24 cellular contexts compared by ENCODE assay signal in genomic region chr16:27287887-27288286, GRCh38. TPM values are rescaled to one million over a fixed set of nuclear protein-coding genes. Genes with fewer than 3 reads are reported as not detected.
DNase-seq lines count a peak whose midpoint lies in the region; ATAC-seq and TF ChIP-seq lines count a peak whose summit lies in the region.
"Had no signal": no experiment of that assay in that cellular context is flagged by ENCODE, and none has a peak within 500 bp of the region (broad histone marks: within the 10 kb centered on the region; RNA-seq: fewer than 3 reads in every experiment).

No MANE protein-coding gene starts in this region.

- no peak overlapping the region for H3K4me3 ChIP-seq in lower lobe of right lung
- H3K4me3 ChIP-seq: SJSA1, tibial nerve had no signal

- no peak overlapping the region for H3K27ac ChIP-seq in lower lobe of right lung
- H3K27ac ChIP-seq: brain microvascular endothelial cell, SJSA1, tibial nerve, VCaP had no signal

- H3K4me1 ChIP-seq in lower lobe of right lung = peaks cover 4% of the 10 kb centered on the region
- H3K4me1 ChIP-seq: tibial nerve had no signal

- H3K36me3 ChIP-seq in lower lobe of right lung = no peaks in the 10 kb centered on the region
- H3K36me3 ChIP-seq: brain microvascular endothelial cell, SJSA1, tibial nerve had no signal

- ATAC-seq in lower lobe of right lung = peak; percentile 52 to 53
- ATAC-seq: Panc1; stimulated activated naive CD8-positive, alpha-beta T cell treated with anti-CD3 and anti-CD28 coated beads, Interleukin-15, amount 100 ng/mL, for 72 hours had no signal

- H3K27ac Mint-ChIP-seq in CD14-positive monocyte = peak overlapping the region; percentile 91 to 97 (median 96)
- no peak overlapping the region for H3K27ac Mint-ChIP-seq in endothelial cell (ENCODE audit: unreplicated experiment)
- H3K27ac Mint-ChIP-seq: activated naive CD4-positive, alpha-beta T cell treated with anti-CD3 and anti-CD28 coated beads for 36 hours; stimulated activated naive CD8-positive, alpha-beta T cell treated with anti-CD3 and anti-CD28 coated beads, Interleukin-15, amount 100 ng/mL, for 72 hours had no signal

- TF ChIP-seq CTCF in CD14-positive monocyte (IDR thresholded peaks at IDR 0.05) (no peak), lower lobe of right lung (IDR thresholded peaks at IDR 0.05) (no peak), endothelial cell (IDR thresholded peaks at IDR 0.05; ENCODE audit: unreplicated experiment) (no peak)

- H3K4me1 Mint-ChIP-seq in CD14-positive monocyte = peaks cover 45% of the 10 kb centered on the region
- H3K4me1 Mint-ChIP-seq in endothelial cell (ENCODE audit: unreplicated experiment) = peaks cover 16% of the 10 kb centered on the region

- H3K27me3 Mint-ChIP-seq in CD14-positive monocyte (ENCODE audit: low read depth in 3 of 3) (peaks cover 0 to 9% (median 1%) of the 10 kb centered on the region in 3 donors), endothelial cell (ENCODE audit: unreplicated experiment) (peaks cover 7% of the 10 kb centered on the region)
- H3K27me3 Mint-ChIP-seq: CD8-positive, alpha-beta memory T cell; stimulated activated naive CD8-positive, alpha-beta T cell treated with anti-CD3 and anti-CD28 coated beads, Interleukin-15, amount 100 ng/mL, for 72 hours had no signal

- H3K9me3 Mint-ChIP-seq in CD14-positive monocyte (peaks cover 0 to 12% (median 0%) of the 10 kb centered on the region in 7 donors), endothelial cell (ENCODE audit: unreplicated experiment) (no peaks in the 10 kb centered on the region)

- H3K9me3 ChIP-seq in lower lobe of right lung = no peaks in the 10 kb centered on the region
- H3K9me3 ChIP-seq: SJSA1, tibial nerve had no signal

- H3K4me3 Mint-ChIP-seq in CD14-positive monocyte (peak overlapping the region in 1 of 2 donors; percentile 37), endothelial cell (ENCODE audit: unreplicated experiment) (no peak overlapping the region)
- H3K4me3 Mint-ChIP-seq: activated naive CD4-positive, alpha-beta T cell treated with anti-CD3 and anti-CD28 coated beads for 36 hours; CD8-positive, alpha-beta memory T cell; stimulated activated naive CD8-positive, alpha-beta T cell treated with anti-CD3 and anti-CD28 coated beads, Interleukin-15, amount 100 ng/mL, for 72 hours had no signal

- no peak for TF ChIP-seq POLR2A in erythroblast (IDR thresholded peaks at IDR 0.05; ENCODE audit: low read length)

- H3K36me3 Mint-ChIP-seq in CD14-positive monocyte = peaks cover 9 to 11% of the 10 kb centered on the region in 2 donors
- H3K36me3 Mint-ChIP-seq in endothelial cell (ENCODE audit: low read depth, unreplicated experiment) = no peaks in the 10 kb centered on the region
- H3K36me3 Mint-ChIP-seq: CD8-positive, alpha-beta memory T cell had no signal

- DNase-seq in CD14-positive monocyte (ENCODE audit: low spot score) (peak; percentile 62), GF-D8 (lab: John Stamatoyannopoulos, UW) (peak; percentile 47), SKM-1 treated with dmso at 0.1 percent for 144 hours (lab: John Stamatoyannopoulos, UW; ENCODE audit: unreplicated experiment) (peak; percentile 83), lower lobe of right lung (no peak), endothelial cell (ENCODE audit: low spot score) (no peak), KG1 (lab: John Stamatoyannopoulos, UW) (no peak), erythroblast (lab: John Stamatoyannopoulos, UW) (no peak)
- DNase-seq in activated effector memory CD4-positive, alpha-beta T cell treated with Interleukin-2 at 50 U/mL for 16 hours = no peak
- DNase-seq: activated CD4-positive, alpha-beta T cell treated with anti-CD3 and anti-CD28 coated beads, Interleukin-2, amount 50 U/mL, for 48 hours; activated naive CD4-positive, alpha-beta T cell treated with anti-CD3 and anti-CD28 coated beads for 36 hours; activated T-cell treated with anti-CD3 and anti-CD28 coated beads, Interleukin-2, amount 50 U/mL, for 1 hour; brain microvascular endothelial cell; CD8-positive, alpha-beta memory T cell; effector CD4-positive, alpha-beta T cell; NCI-H1417 treated with DMSO at 0.1 percent for 48 hours; NCI-H2081 treated with DMSO at 0.1 percent for 48 hours; NCI-H446; retina; stimulated activated CD4-positive, alpha-beta T cell treated with anti-CD3 and anti-CD28 coated beads, Interleukin-12 subunit alpha, Interleukin-12 subunit beta, amount 100 ng/mL, for 4 hours; stimulated activated naive CD8-positive, alpha-beta T cell treated with anti-CD3 and anti-CD28 coated beads, Interleukin-15, amount 100 ng/mL, for 72 hours had no signal

- no peaks in the 10 kb centered on the region for H3K27me3 ChIP-seq in lower lobe of right lung (ENCODE audit: low read depth)
- H3K27me3 ChIP-seq: brain microvascular endothelial cell, SJSA1, tibial nerve had no signal

- intact Hi-C loops in CD14-positive monocyte (cut with micrococcal nuclease) = no loop called here
- intact Hi-C loops in lower lobe of right lung (cut with DNase I) = no loop called here

RNA-seq across cellular contexts. Expression of gene NSMCE1, which starts 19.3 kb away (rescaled TPM):
- polyA plus RNA-seq in CD14-positive monocyte = 10 to 100 TPM; 82.6 to 85.2 TPM
- total RNA-seq in lower lobe of right lung = 53.0 TPM
- total RNA-seq in endothelial cell (ENCODE audit: unreplicated experiment) = 21.0 TPM

RNA-seq across cellular contexts. Expression of gene IL4R, which starts 25.9 kb away (rescaled TPM):
- 10 to 100 TPM; 25.1 to 35.6 TPM for polyA plus RNA-seq in CD14-positive monocyte
- total RNA-seq in lower lobe of right lung = 143 TPM
- total RNA-seq in endothelial cell (ENCODE audit: unreplicated experiment) = 45.7 TPM

Comparison
In these comparisons a context has a peak if more than half of its experiments do, and no peak if none do; other contexts are left out.
1. DNase-seq: peak in CD14-positive monocyte (single experiment), GF-D8 (single experiment) and SKM-1 treated with dmso at 0.1 percent for 144 hours (single experiment); none in lower lobe of right lung (single experiment), endothelial cell (single experiment), activated effector memory CD4-positive, alpha-beta T cell treated with Interleukin-2 at 50 U/mL for 16 hours (single experiment), KG1 (single experiment) and erythroblast (0 of 2).